ENCODE assay signal across 8 cellular contexts in genomic region chr3:195634426-195635261, GRCh38. TPM values are rescaled to one million over a fixed set of nuclear protein-coding genes. Genes with fewer than 3 reads are reported as not detected.
DNase-seq lines count a peak whose midpoint lies in the region; ATAC-seq and TF ChIP-seq lines count a peak whose summit lies in the region.
"Not testable (repeated sequence)": the region's sequence is repeated elsewhere in the genome, so short reads cannot be mapped to it uniquely, and the experiment has no call there.

No MANE protein-coding gene starts in this region.

- not testable (repeated sequence) for TF ChIP-seq RAD21 in HCT116 (IDR thresholded peaks at IDR 0.05; ENCODE audit: low read depth)

- H3K27ac ChIP-seq in HCT116 (ENCODE audit: low read depth, low read length): peak overlapping the region; percentile 65
- H3K27ac ChIP-seq in body of pancreas: peak overlapping the region in 3 of 4 donors; percentile 57 to 86 (median 65)
- H3K27ac ChIP-seq in psoas muscle: peak overlapping the region; percentile 69
- not testable (repeated sequence) for H3K27ac ChIP-seq in aorta (ENCODE audit: low read depth in 1 of 2, low read length in 2 of 2)

- H2AFZ ChIP-seq in HCT116 (ENCODE audit: low read depth, low read length, poor library complexity, severe bottlenecking): not testable (repeated sequence)

- DNase-seq in HCT116 (ENCODE audit: low read depth, low spot score); psoas muscle; aorta: not testable (repeated sequence)
- DNase-seq in activated CD4-positive, alpha-beta T cell treated with anti-CD3 and anti-CD28 coated beads for 1 hour: peak; percentile 66
- peak in 1 of 4 donors; percentile 55 for DNase-seq in body of pancreas

- RAD21 ChIA-PET in HCT116 (lab: Charles Lee; ENCODE audit: low non-redundant PET in 1 of 2, low total read pairs in 2 of 2, uncharacterized antibody in 2 of 2, unreplicated experiment in 2 of 2): not testable (repeated sequence)

- not testable (repeated sequence) for H3K79me2 ChIP-seq in HCT116 (ENCODE audit: insufficient read depth, low read length)

- H3K9me3 ChIP-seq in HCT116 (ENCODE audit: control insufficient read depth in 1 of 2, insufficient read depth in 1 of 2, low read depth in 1 of 2, low read length in 2 of 2); body of pancreas; iPS-15b (ENCODE audit: control insufficient read depth, insufficient read depth, low read length); psoas muscle; aorta (ENCODE audit: control insufficient read depth, low read length): not testable (repeated sequence)

- CTCF ChIA-PET in HCT116 (lab: Charles Lee): not testable (repeated sequence)

- not testable (repeated sequence) for H3K36me3 ChIP-seq in HCT116 (ENCODE audit: control insufficient read depth in 1 of 2, insufficient read depth in 2 of 2, low read length in 2 of 2); body of pancreas (replicated peaks in 1 of 2; ENCODE audit: insufficient read depth in 1 of 2, low read depth in 2 of 2); iPS-15b (ENCODE audit: control insufficient read depth, insufficient read depth, low read length); psoas muscle (ENCODE audit: insufficient read depth in 1 of 2, low read depth in 1 of 2); aorta (ENCODE audit: control insufficient read depth in 1 of 2, insufficient read depth in 2 of 2, low read length in 1 of 2)

- ATAC-seq in GM18867 (IDR thresholded peaks at IDR 0.05; ENCODE audit: unreplicated experiment): peak; percentile 90
- peak; percentile 96 for ATAC-seq in HCT116
- ATAC-seq in HG03469 (IDR thresholded peaks at IDR 0.05; ENCODE audit: unreplicated experiment): peak; percentile 79
- peak; percentile 99 for ATAC-seq in body of pancreas
- peak; percentile 99 to 100 (median 100) for ATAC-seq in psoas muscle
- ATAC-seq in aorta (ENCODE audit: low FRiP score): peak; percentile 97

- WGBS in body of pancreas, 2 donors: 9% methylated on average over 12 of the region's 70 CpGs; no CpG with 5 or more reads in 1 of the 2 donors
- 0% methylated on average over 8 to 14 of the region's 70 CpGs; no CpG with 5 or more reads in 1 of the 3 donors for WGBS in psoas muscle, 3 donors
- 0% methylated on average over 5 to 21 of the region's 70 CpGs for WGBS in aorta, 2 donors

- TF ChIP-seq CTCF in HCT116 (IDR thresholded peaks at IDR 0.05 in 2 of 3, conservative IDR thresholded peaks at IDR 0.05 in 1 of 3; ENCODE audit: borderline replicate concordance in 1 of 3, insufficient read depth in 1 of 3, low read depth in 2 of 3, low read length in 2 of 3); body of pancreas (IDR thresholded peaks at IDR 0.05); psoas muscle (IDR thresholded peaks at IDR 0.05): not testable (repeated sequence)

- not testable (repeated sequence) for H3K4me1 ChIP-seq in HCT116 (ENCODE audit: control insufficient read depth in 1 of 2, insufficient read depth in 2 of 2, low read length in 2 of 2); body of pancreas; iPS-15b (ENCODE audit: control insufficient read depth, insufficient read depth, low read length); psoas muscle; aorta (ENCODE audit: control insufficient read depth in 1 of 2, insufficient read depth in 2 of 2, low read length in 2 of 2)

- not testable (repeated sequence) for H3K9me2 ChIP-seq in HCT116 (ENCODE audit: insufficient read depth)

- peak overlapping the region; percentile 46 to 56 for H3K4me3 ChIP-seq in HCT116 (replicated peaks in 1 of 2; ENCODE audit: low read depth in 1 of 2, low read length in 2 of 2)
- peak overlapping the region in 1 of 2 donors; percentile 22 for H3K4me3 ChIP-seq in body of pancreas
- peak overlapping the region; percentile 52 for H3K4me3 ChIP-seq in iPS-15b (ENCODE audit: low read depth, low read length)
- H3K4me3 ChIP-seq in psoas muscle: peak overlapping the region; percentile 66
- not testable (repeated sequence) for H3K4me3 ChIP-seq in aorta (ENCODE audit: low read length in 2 of 2)

- TSS peak; percentile 91 for BruUV-seq in HCT116 (replicated peaks; lab: Mats Ljungman, UMichigan)

- H3K9ac ChIP-seq in HCT116 (ENCODE audit: low read length): peak overlapping the region; percentile 59
- not testable (repeated sequence) for H3K9ac ChIP-seq in iPS-15b (ENCODE audit: low read depth, low read length)

- peak overlapping the region; percentile 56 for H3K4me2 ChIP-seq in HCT116 (ENCODE audit: low read length)

- not testable (repeated sequence) for H4K20me1 ChIP-seq in HCT116 (ENCODE audit: insufficient read depth)

- H3K27me3 ChIP-seq in HCT116 (ENCODE audit: insufficient read depth, low read length); body of pancreas; iPS-15b (ENCODE audit: control insufficient read depth, insufficient read depth, low read length); psoas muscle (ENCODE audit: insufficient read depth in 3 of 3, low read length in 2 of 3); aorta (ENCODE audit: control insufficient read depth in 1 of 2, insufficient read depth in 2 of 2, low read length in 1 of 2): not testable (repeated sequence)

- POLR2A ChIA-PET in HCT116 (lab: Charles Lee): not testable (repeated sequence)

- not testable (repeated sequence) for TF ChIP-seq POLR2A in HCT116 (IDR thresholded peaks at IDR 0.05; ENCODE audit: borderline replicate concordance, extremely low read depth, insufficient read depth, insufficient read length); body of pancreas (IDR thresholded peaks at IDR 0.05)

- intact Hi-C loops in HCT116 (cut with micrococcal nuclease); body of pancreas (cut with DNase I); psoas muscle (cut with DNase I); aorta (cut with DNase I): not testable (repeated sequence)

RNA-seq across cellular contexts. Expression of gene APOD, which starts 50.9 kb away (rescaled TPM):
- 0.76 TPM for total RNA-seq in HCT116 (2021; ENCODE audit: unreplicated experiment)
- 0.85 and 0.91 TPM in 2 replicates for polyA plus RNA-seq in HCT116 (2012)
- 100 to 1,000 TPM; 343 to 463 TPM for total RNA-seq in body of pancreas
- 100 to 1,000 TPM; 265 to 468 (median 389) TPM for total RNA-seq in psoas muscle
- 100 to 1,000 TPM; 304 to 629 (median 370) TPM for polyA plus RNA-seq in psoas muscle
- total RNA-seq in aorta: 100 to 1,000 TPM; 301 to 596 TPM
- 10 to 100 TPM in 1 of 2 donors, 1 to 10 TPM in 1; 6.4 to 17.3 TPM for polyA plus RNA-seq in aorta

Comparison
In these comparisons a context has a peak if more than half of its experiments do, and no peak if none do; other contexts are left out.
1. RNA of gene APOD, which starts 50.9 kb away (total RNA-seq): 301 to 596 TPM in aorta, 343 to 463 TPM in body of pancreas and 265 to 468 TPM in psoas muscle; 0.76 TPM in HCT116 (single experiment); every median in the first group is over 100 times any median in the second.
2. Peak in every context shown above with its lines, with median percentiles within 50 percentile points of each other: ATAC-seq.